19 cellular contexts compared by ENCODE assay signal in the genomic region with DNA sequence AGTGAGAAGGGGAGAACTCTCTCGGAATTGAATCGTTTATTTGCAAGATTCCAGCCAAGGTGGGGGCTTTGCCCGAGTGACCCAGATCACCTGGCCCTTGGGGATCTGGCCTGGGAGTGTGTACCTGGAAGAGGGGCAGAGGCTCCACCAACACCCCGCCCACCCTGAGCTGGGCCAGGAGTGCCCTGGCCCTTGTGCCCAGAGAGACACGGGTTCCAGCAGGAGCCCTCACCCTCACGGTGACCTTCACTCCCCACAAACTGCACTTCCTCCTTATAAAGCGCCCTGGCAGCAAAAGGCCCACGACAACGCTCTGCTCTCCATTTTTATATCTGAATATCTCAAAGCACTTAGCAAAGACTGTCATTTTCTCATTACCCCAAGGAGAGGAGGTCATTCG. TPM values are rescaled to one million over a fixed set of nuclear protein-coding genes. Genes with fewer than 3 reads are reported as not detected.
DNase-seq lines count a peak whose midpoint lies in the region; ATAC-seq, FAIRE-seq and TF ChIP-seq lines count a peak whose summit lies in the region.
"Had no signal": no experiment of that assay in that cellular context is flagged by ENCODE, and none has a peak within 500 bp of the region (broad histone marks: within the 10 kb centered on the region; RNA-seq: fewer than 3 reads in every experiment).

No MANE protein-coding gene starts in this region.

- H3K4me1 ChIP-seq in heart right ventricle (peaks cover 0 to 80% (median 51%) of the 10 kb centered on the region in 9 donors), Panc1 (ENCODE audit: control insufficient read depth, insufficient read depth, low read length) (peaks cover 26% of the 10 kb centered on the region), keratinocyte (ENCODE audit: control insufficient read depth, extremely low read depth, insufficient read depth, low read length) (peaks cover 43% of the 10 kb centered on the region), transverse colon (peaks cover 18 to 59% (median 39%) of the 10 kb centered on the region in 4 donors)

- dilution Hi-C loops in keratinocyte (cut with MboI; ENCODE audit: extremely low pct_ligation_motif_present, low sequenced_read_pairs), result no loop called here

- CTCF ChIA-PET in Panc1 (lab: Charles Lee), result no interaction called here

- no peaks in the 10 kb centered on the region for H3K9me1 ChIP-seq in keratinocyte (ENCODE audit: control insufficient read depth, extremely low read depth, insufficient read depth, low read length)

- in situ Hi-C loops in Panc1 (cut with HindIII; ENCODE audit: low pct_unique_long_range_greater_than_20kb, low sequenced_read_pairs), result no loop called here
- in situ Hi-C loops in transverse colon (cut with MboI; ENCODE audit: low pct_ligation_motif_present in 1 of 4, low pct_unique_long_range_greater_than_20kb in 1 of 4, low sequenced_read_pairs in 3 of 4), result no loop called here

- peaks cover 28% of the 10 kb centered on the region for H3K79me2 ChIP-seq in keratinocyte (ENCODE audit: control insufficient read depth, insufficient read depth, low read length)

- H3K4me2 ChIP-seq in keratinocyte (ENCODE audit: control insufficient read depth, extremely low read depth, insufficient read depth, low read depth, low read length), result peak overlapping the region; percentile 90
- H3K4me2 ChIP-seq: smooth muscle cell had no signal

- no peak overlapping the region for H3K4me3 ChIP-seq in heart right ventricle
- H3K4me3 ChIP-seq in Panc1 (ENCODE audit: low read depth in 2 of 2, low read length in 2 of 2), result peak overlapping the region; percentile 28 to 58
- H3K4me3 ChIP-seq in keratinocyte (ENCODE audit: control insufficient read depth in 2 of 3, extremely low read depth in 1 of 3, insufficient read depth in 2 of 3, low read depth in 1 of 3, low read length in 3 of 3), result peak overlapping the region in 2 of 3 experiments; percentile 15 to 58
- H3K4me3 ChIP-seq in transverse colon, result peak overlapping the region in 1 of 4 donors; percentile 17
- H3K4me3 ChIP-seq: lung, smooth muscle cell had no signal

- TF ChIP-seq POLR2A in transverse colon (IDR thresholded peaks at IDR 0.05), result no peak

- peak overlapping the region; percentile 83 for H2AFZ ChIP-seq in keratinocyte (ENCODE audit: control insufficient read depth, low read length)

- BruUV-seq in Panc1 (replicated peaks; lab: Mats Ljungman, UMichigan), result no TSS peak

- no peak for FAIRE-seq in keratinocyte (lab: Jason Lieb, UNC)

- H3K9me3 ChIP-seq in heart right ventricle (no peaks in the 10 kb centered on the region), Panc1 (ENCODE audit: control insufficient read depth, insufficient read depth, low read depth, low read length) (no peaks in the 10 kb centered on the region), keratinocyte (ENCODE audit: control insufficient read depth, low read depth, low read length) (no peaks in the 10 kb centered on the region), transverse colon (no peaks in the 10 kb centered on the region)

- TF ChIP-seq CTCF in heart right ventricle (IDR thresholded peaks at IDR 0.05), result no peak
- no peak for TF ChIP-seq CTCF in Panc1 (IDR thresholded peaks at IDR 0.05)
- TF ChIP-seq CTCF in keratinocyte (optimal IDR thresholded peaks at IDR 0.05 in 1 of 3, IDR thresholded peaks at IDR 0.05 in 1 of 3, conservative IDR thresholded peaks at IDR 0.05 in 1 of 3; ENCODE audit: extremely low read depth in 1 of 3, insufficient read depth in 2 of 3, low read length in 3 of 3), result no peak
- no peak for TF ChIP-seq CTCF in transverse colon (IDR thresholded peaks at IDR 0.05)

- WGBS in heart right ventricle, 2 donors, result 44 to 52% methylated on average over 10 of the region's 10 CpGs
- 40 to 41% methylated on average over 5 to 10 of the region's 10 CpGs for WGBS in transverse colon (ENCODE audit: low coverage in 1 of 2), 2 donors

- no peaks in the 10 kb centered on the region for H4K20me1 ChIP-seq in keratinocyte (ENCODE audit: control insufficient read depth, extremely low read depth, insufficient read depth, low read length)

- H3K27me3 ChIP-seq in heart right ventricle (peaks cover 0 to 4% (median 0%) of the 10 kb centered on the region in 7 donors), Panc1 (ENCODE audit: control insufficient read depth, insufficient read depth, low read length) (no peaks in the 10 kb centered on the region), keratinocyte (ENCODE audit: control insufficient read depth, extremely low read depth, insufficient read depth, low read length) (no peaks in the 10 kb centered on the region), transverse colon (no peaks in the 10 kb centered on the region)

- no peak for TF ChIP-seq EP300 in transverse colon (IDR thresholded peaks at IDR 0.05; ENCODE audit: low read depth)

- ATAC-seq in left ventricle myocardium superior, result peak; percentile 6
- no peak for ATAC-seq in heart right ventricle
- ATAC-seq in Panc1, result peak; percentile 50
- ATAC-seq: naive thymus-derived CD4-positive, alpha-beta T cell had no signal

- H3K36me3 ChIP-seq in heart right ventricle, result no peaks in the 10 kb centered on the region
- no peaks in the 10 kb centered on the region for H3K36me3 ChIP-seq in Panc1 (ENCODE audit: control insufficient read depth, insufficient read depth, low read length)
- H3K36me3 ChIP-seq in keratinocyte (ENCODE audit: control insufficient read depth in 2 of 2, extremely low read depth in 1 of 2, insufficient read depth in 2 of 2, low read length in 2 of 2), result peaks cover 0 to 2% of the 10 kb centered on the region in 2 experiments
- H3K36me3 ChIP-seq in transverse colon, result no peaks in the 10 kb centered on the region
- H3K36me3 ChIP-seq: WERI-Rb-1 had no signal

- no peak for DNase-seq in left ventricle myocardium superior
- DNase-seq in heart right ventricle, result no peak
- no peak for DNase-seq in Panc1 (ENCODE audit: low read depth, low spot score)
- no peak for DNase-seq in keratinocyte (ENCODE audit: low read depth, low spot score)
- DNase-seq in transverse colon, result peak; percentile 31
- DNase-seq in NCI-H1694 treated with DMSO at 0.1 percent for 48 hours (lab: John Stamatoyannopoulos, UW), result no peak
- no peak for DNase-seq in NCI-H128 (lab: John Stamatoyannopoulos, UW; ENCODE audit: unreplicated experiment)
- DNase-seq in DMS114 treated with DMSO at 0.1 percent for 48 hours (lab: John Stamatoyannopoulos, UW; ENCODE audit: unreplicated experiment), result no peak
- DNase-seq: activated CD4-positive, alpha-beta memory T cell treated with anti-CD3 and anti-CD28 coated beads for 36 hours; dermis blood vessel endothelial cell; glutamatergic neuron; H9; KBM-7; naive thymus-derived CD4-positive, alpha-beta T cell; SIG-M5; stimulated activated CD8-positive, alpha-beta memory T cell treated with anti-CD3 and anti-CD28 coated beads, Interleukin-4, amount 100 ng/mL, for 48 hours; WERI-Rb-1 had no signal

- peak overlapping the region; percentile 84 for H3K9ac ChIP-seq in keratinocyte (ENCODE audit: control insufficient read depth, extremely low read depth, insufficient read depth, low read length)

- intact Hi-C loops in left ventricle myocardium superior (cut with micrococcal nuclease) (no loop called here), heart right ventricle (cut with DNase I) (loop anchor here in 3 of 10 donors (10.0 kb wide), 2 partner anchors 85 to 265 kb away; no protein-coding TSS in a partner anchor), Panc1 (cut with micrococcal nuclease; ENCODE audit: unreplicated experiment) (no loop called here), transverse colon (cut with DNase I; ENCODE audit: low total_unique reads) (no loop called here)

- POLR2A ChIA-PET in Panc1 (lab: Charles Lee), result interaction anchor here (0.7 kb wide), 1 partner anchor 12 kb away, joined by 4 read pairs; no protein-coding TSS in a partner anchor

- H3K27ac ChIP-seq in heart right ventricle, result peak overlapping the region in 5 of 10 donors; percentile 1 to 58 (median 33)
- peak overlapping the region; percentile 50 for H3K27ac ChIP-seq in Panc1 (ENCODE audit: low read length)
- peak overlapping the region; percentile 95 for H3K27ac ChIP-seq in keratinocyte (ENCODE audit: control insufficient read depth, insufficient read depth, low read length)
- peak overlapping the region; percentile 85 to 91 (median 88) for H3K27ac ChIP-seq in transverse colon
- H3K27ac ChIP-seq: WERI-Rb-1 had no signal

RNA-seq across cellular contexts. Expression of a gene that starts 16.6 kb away (rescaled TPM):
- 57.8 TPM for total RNA-seq in left ventricle myocardium superior
- 10 to 100 TPM; 54.4 to 79.8 (median 66.1) TPM for total RNA-seq in heart right ventricle
- polyA plus RNA-seq in heart right ventricle, result 10 to 100 TPM; 19.5 to 44.9 TPM
- total RNA-seq in Panc1 (2021; ENCODE audit: unreplicated experiment), result 27.8 TPM
- 15.3 TPM for polyA plus RNA-seq in Panc1 (2012; ENCODE audit: insufficient read length)
- 2.8 to 5.0 TPM (median 4.4 TPM) in 3 replicates for polyA plus RNA-seq in keratinocyte
- polyA plus RNA-seq in keratinocyte (2011; ENCODE audit: low read depth), result 66.1 TPM
- 2.4 and 4.8 TPM in 2 replicates for polyA plus RNA-seq in keratinocyte (2011; cell fraction: cytosol; rRNA removed)
- polyA plus RNA-seq in keratinocyte (2011; cell fraction: nucleus; rRNA removed), result 18.6 and 23.7 TPM in 2 replicates
- 5.9 and 27.8 TPM in 2 replicates for polyA plus RNA-seq in keratinocyte (2012; ENCODE audit: low replicate concordance)
- 5.2 to 17.9 TPM (median 7.7 TPM) in 3 replicates for polyA minus RNA-seq in keratinocyte
- 9.6 TPM for polyA minus RNA-seq in keratinocyte (2011; cell fraction: cytosol; rRNA and poly(A)+ RNA removed)
- 17.5 and 18.8 TPM in 2 replicates for polyA minus RNA-seq in keratinocyte (2011; cell fraction: nucleus; rRNA and poly(A)+ RNA removed)
- 100 to 1,000 TPM in 2 of 4 donors, 10 to 100 TPM in 2; 39.1 to 215 (median 115) TPM for total RNA-seq in transverse colon

Comparison
In these comparisons a context has a peak if more than half of its experiments do, and no peak if none do; other contexts are left out.
1. ATAC-seq: peak in left ventricle myocardium superior (single experiment) and Panc1 (single experiment); none in heart right ventricle (0 of 8).
2. H3K4me3 ChIP-seq: peak in Panc1 (2 of 2) and keratinocyte (2 of 3); none in heart right ventricle (0 of 10).